24 cellular contexts compared by ENCODE assay signal in genomic region chr11:125079151-125079877, GRCh38. TPM values are rescaled to one million over a fixed set of nuclear protein-coding genes. Genes with fewer than 3 reads are reported as not detected.
A peak's percentile ranks its signal among the peaks of the same experiment; 100 is the strongest.
DNase-seq lines count a peak whose midpoint lies in the region; ATAC-seq, FAIRE-seq and TF ChIP-seq lines count a peak whose summit lies in the region.
"Had no signal": no experiment of that assay in that cellular context is flagged by ENCODE, and none has a peak within 500 bp of the region (broad histone marks: within the 10 kb centered on the region; RNA-seq: fewer than 3 reads in every experiment).

No MANE protein-coding gene starts in this region.

- peaks cover 20% of the 10 kb centered on the region for H3K4me1 Mint-ChIP-seq in osteocyte (ENCODE audit: unreplicated experiment)
- H3K4me1 Mint-ChIP-seq: activated naive CD4-positive, alpha-beta T cell treated with anti-CD3 and anti-CD28 coated beads, Interleukin-2, amount 50 U/mL, for 24 hours; WTC11 had no signal

- DNase-seq in GM10248 (ENCODE audit: extremely low spot score): peak; percentile 11
- peak; percentile 97 for DNase-seq in RCC 7860 (ENCODE audit: low spot score)
- peak; percentile 89 for DNase-seq in choroid plexus epithelial cell (ENCODE audit: low read depth)
- DNase-seq in osteocyte (ENCODE audit: extremely low spot score, unreplicated experiment): peak; percentile 68
- DNase-seq in dorsolateral prefrontal cortex: no peak
- no peak for DNase-seq in middle frontal gyrus (ENCODE audit: extremely low spot score, low spot score)
- DNase-seq: activated CD8-positive, alpha-beta T cell treated with anti-CD3 and anti-CD28 coated beads, Interleukin-2, amount 10 ng/mL, durations not matched to agents 7 days and 5 days; activated T-cell treated with anti-CD3 and anti-CD28 coated beads, Interleukin-2, amount 50 U/mL, for 48 hours; Calu3; erythroblast; gastrocnemius medialis; NCI-H226; SHP77 treated with DMSO at 0.1 percent for 48 hours; stimulated activated CD4-positive, alpha-beta T cell treated with anti-CD3 and anti-CD28 coated beads, Interleukin-2, amount 100 ng/mL, for 48 hours; stomach; T-helper 2 cell; upper lobe of left lung had no signal

- H3K9me3 Mint-ChIP-seq in osteocyte (ENCODE audit: unreplicated experiment): no peaks in the 10 kb centered on the region
- H3K9me3 Mint-ChIP-seq: activated naive CD4-positive, alpha-beta T cell treated with anti-CD3 and anti-CD28 coated beads, Interleukin-2, amount 50 U/mL, for 24 hours; WTC11 had no signal

- H3K27me3 Mint-ChIP-seq in osteocyte (ENCODE audit: unreplicated experiment): no peaks in the 10 kb centered on the region
- H3K27me3 Mint-ChIP-seq: activated naive CD4-positive, alpha-beta T cell treated with anti-CD3 and anti-CD28 coated beads, Interleukin-2, amount 50 U/mL, for 24 hours had no signal

- no peaks in the 10 kb centered on the region for H3K36me3 Mint-ChIP-seq in osteocyte (ENCODE audit: unreplicated experiment)
- H3K36me3 Mint-ChIP-seq: activated naive CD4-positive, alpha-beta T cell treated with anti-CD3 and anti-CD28 coated beads, Interleukin-2, amount 50 U/mL, for 24 hours; WTC11 had no signal

- no peak overlapping the region for H3K27ac ChIP-seq in dorsolateral prefrontal cortex
- H3K27ac ChIP-seq: gastrocnemius medialis, ovary, stomach, upper lobe of left lung had no signal

- H3K27ac Mint-ChIP-seq in osteocyte (ENCODE audit: unreplicated experiment): no peak overlapping the region
- H3K27ac Mint-ChIP-seq: activated CD8-positive, alpha-beta T cell treated with anti-CD3 and anti-CD28 coated beads, Interleukin-2, amount 10 ng/mL, durations not matched to agents 7 days and 5 days; activated naive CD4-positive, alpha-beta T cell treated with anti-CD3 and anti-CD28 coated beads, Interleukin-2, amount 50 U/mL, for 24 hours; WTC11 had no signal

- intact Hi-C loops in dorsolateral prefrontal cortex (cut with DNase I): no loop called here

- H3K27me3 ChIP-seq in dorsolateral prefrontal cortex: peaks cover 0 to 3% (median 0%) of the 10 kb centered on the region in 45 donors
- H3K27me3 ChIP-seq: ovary, upper lobe of left lung had no signal

- no peak for ATAC-seq in GM18858 (IDR thresholded peaks at IDR 0.05; ENCODE audit: unreplicated experiment)
- ATAC-seq: activated CD8-positive, alpha-beta T cell treated with anti-CD3 and anti-CD28 coated beads, Interleukin-2, amount 10 ng/mL, durations not matched to agents 7 days and 5 days; gastrocnemius medialis; left lobe of liver; WTC11 had no signal

- POLR2A ChIA-PET in GM10248 (lab: Yijun Ruan, JAX): no interaction called here

- no peak overlapping the region for H3K4me3 ChIP-seq in choroid plexus epithelial cell (ENCODE audit: low read depth, low read length)
- H3K4me3 ChIP-seq in dorsolateral prefrontal cortex: no peak overlapping the region
- H3K4me3 ChIP-seq: gastrocnemius medialis, ovary, stomach, upper lobe of left lung had no signal

- no peak for TF ChIP-seq CTCF in GM10248 (IDR thresholded peaks at IDR 0.05; ENCODE audit: control extremely low read depth, extremely low read depth, low read depth, missing control alignments)
- no peak for TF ChIP-seq CTCF in choroid plexus epithelial cell (conservative IDR thresholded peaks at IDR 0.05; ENCODE audit: low read depth, low read length)
- TF ChIP-seq CTCF in osteocyte (IDR thresholded peaks at IDR 0.05): no peak
- no peak for TF ChIP-seq CTCF in dorsolateral prefrontal cortex (IDR thresholded peaks at IDR 0.05 in 54 of 56, conservative IDR thresholded peaks at IDR 0.05 in 2 of 56; ENCODE audit: low read depth in 1 of 56, partially characterized antibody in 56 of 56)

- H3K4me3 Mint-ChIP-seq in osteocyte (ENCODE audit: unreplicated experiment): no peak overlapping the region
- H3K4me3 Mint-ChIP-seq: activated CD8-positive, alpha-beta T cell treated with anti-CD3 and anti-CD28 coated beads, Interleukin-2, amount 10 ng/mL, durations not matched to agents 7 days and 5 days; activated naive CD4-positive, alpha-beta T cell treated with anti-CD3 and anti-CD28 coated beads, Interleukin-2, amount 50 U/mL, for 24 hours; WTC11 had no signal

- FAIRE-seq in RCC 7860 (lab: Jason Lieb, UNC): peak; percentile 94
- FAIRE-seq: bronchial epithelial cell, G401.6 had no signal

- CTCF ChIA-PET in GM10248 (lab: Yijun Ruan, JAX): interaction anchor here (0.7 to 2.9 kb wide), 4 partner anchors 9 to 16 kb away, joined by 3 to 11 read pairs (median 4); partner anchors contain the start of gene SLC37A2

RNA-seq across cellular contexts. Expression of gene SLC37A2, which starts 16.2 kb away (rescaled TPM):
- total RNA-seq in osteocyte (0.37 and 0.64 TPM in 2 replicates), dorsolateral prefrontal cortex (1 to 10 TPM in 108 of 120 experiments, under 1 TPM in 12; 0.24 to 9.8 (median 2.3) TPM)

RNA-seq across cellular contexts. Expression of gene TMEM218, which starts 32.1 kb away (rescaled TPM):
- 19.9 and 23.7 TPM in 2 replicates for total RNA-seq in osteocyte
- total RNA-seq in dorsolateral prefrontal cortex: 10 to 100 TPM in 52 of 120 experiments, 1 to 10 TPM in 68; 5.4 to 17.7 (median 9.7) TPM

Comparison
In these comparisons a context has a peak if more than half of its experiments do, and no peak if none do; other contexts are left out.
1. DNase-seq: peak in GM10248 (single experiment), RCC 7860 (single experiment), choroid plexus epithelial cell (single experiment) and osteocyte (single experiment); none in dorsolateral prefrontal cortex (0 of 10) and middle frontal gyrus (single experiment).